ENCODE assay signal across 7 cellular contexts in the genomic region with DNA sequence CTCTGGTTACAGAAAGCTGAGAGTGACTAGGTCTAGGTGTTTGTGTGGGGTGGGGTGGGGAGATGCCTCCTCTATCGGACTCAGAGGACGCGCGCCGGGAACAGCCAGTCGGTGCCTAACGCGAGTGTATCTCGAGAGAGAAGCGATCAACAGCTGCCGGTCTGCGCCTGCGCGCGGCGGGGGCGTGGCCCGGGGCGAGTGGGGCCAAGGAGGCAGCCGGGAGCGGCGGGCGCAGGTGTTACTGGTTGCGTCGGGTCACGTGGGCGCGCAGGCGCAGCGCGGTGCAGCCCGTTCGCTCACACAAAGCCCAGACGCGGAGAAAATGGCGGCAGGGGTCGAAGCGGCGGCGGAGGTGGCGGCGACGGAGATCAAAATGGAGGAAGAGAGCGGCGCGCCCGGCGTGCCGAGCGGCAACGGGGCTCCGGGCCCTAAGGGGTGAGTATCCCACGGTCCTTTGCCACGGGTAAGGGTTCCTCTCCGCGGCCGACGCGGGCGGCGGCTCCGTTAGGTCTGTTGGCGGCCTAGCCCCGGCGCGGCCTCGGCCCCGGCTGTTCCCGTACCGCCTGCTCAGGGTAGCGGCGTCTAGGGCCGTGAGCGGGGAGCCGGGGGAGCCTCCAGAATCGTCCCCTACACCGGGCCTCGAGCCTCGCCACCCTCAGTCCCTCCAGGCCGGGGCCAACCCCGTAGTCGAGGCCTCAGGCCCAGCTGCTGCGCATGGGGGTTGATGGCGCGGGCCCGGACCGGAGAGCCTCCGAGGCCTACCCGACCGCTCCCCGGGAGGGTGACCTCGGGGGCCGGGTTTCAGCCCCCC.
DNase-seq lines count a peak whose midpoint lies in the region; ATAC-seq and TF ChIP-seq lines count a peak whose summit lies in the region.

A gene with protein sequence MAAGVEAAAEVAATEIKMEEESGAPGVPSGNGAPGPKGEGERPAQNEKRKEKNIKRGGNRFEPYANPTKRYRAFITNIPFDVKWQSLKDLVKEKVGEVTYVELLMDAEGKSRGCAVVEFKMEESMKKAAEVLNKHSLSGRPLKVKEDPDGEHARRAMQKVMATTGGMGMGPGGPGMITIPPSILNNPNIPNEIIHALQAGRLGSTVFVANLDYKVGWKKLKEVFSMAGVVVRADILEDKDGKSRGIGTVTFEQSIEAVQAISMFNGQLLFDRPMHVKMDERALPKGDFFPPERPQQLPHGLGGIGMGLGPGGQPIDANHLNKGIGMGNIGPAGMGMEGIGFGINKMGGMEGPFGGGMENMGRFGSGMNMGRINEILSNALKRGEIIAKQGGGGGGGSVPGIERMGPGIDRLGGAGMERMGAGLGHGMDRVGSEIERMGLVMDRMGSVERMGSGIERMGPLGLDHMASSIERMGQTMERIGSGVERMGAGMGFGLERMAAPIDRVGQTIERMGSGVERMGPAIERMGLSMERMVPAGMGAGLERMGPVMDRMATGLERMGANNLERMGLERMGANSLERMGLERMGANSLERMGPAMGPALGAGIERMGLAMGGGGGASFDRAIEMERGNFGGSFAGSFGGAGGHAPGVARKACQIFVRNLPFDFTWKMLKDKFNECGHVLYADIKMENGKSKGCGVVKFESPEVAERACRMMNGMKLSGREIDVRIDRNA (plus strand): TSS at position 299 of the 811 bp plus-strand sequence. CDS start 24 bp downstream, at position 323.

- peak; percentile 95 to 98 for DNase-seq in NCI-H2081 (lab: John Stamatoyannopoulos, UW)
- peak; percentile 99 for DNase-seq in T1000 (lab: John Stamatoyannopoulos, UW)
- DNase-seq in astrocyte of the spinal cord (ENCODE audit: low read depth, low spot score) = peak; percentile 98
- peak; percentile 91 to 98 for DNase-seq in hippocampal formation (lab: John Stamatoyannopoulos, UW)
- peak; percentile 98 for DNase-seq in retina

- in situ Hi-C loops in astrocyte of the spinal cord (cut with HindIII; ENCODE audit: low sequenced_read_pairs) = no loop called here

- peak; percentile 62 for ATAC-seq in GM18508 (IDR thresholded peaks at IDR 0.05; ENCODE audit: insufficient read depth, unreplicated experiment)
- ATAC-seq in HG03025 (IDR thresholded peaks at IDR 0.05; ENCODE audit: low FRiP score, unreplicated experiment) = peak; percentile 83

- peak within 1 kb of the TSS; percentile 91 for H3K4me3 ChIP-seq in astrocyte of the spinal cord (ENCODE audit: low read depth, low read length)

- TF ChIP-seq CTCF in astrocyte of the spinal cord (IDR thresholded peaks at IDR 0.05; ENCODE audit: low read depth, low read length) = no peak

Comparison
In these comparisons a context has a peak if more than half of its experiments do, and no peak if none do; other contexts are left out.
1. Peak in every context shown above with its lines: DNase-seq, ATAC-seq and H3K4me3 ChIP-seq.